8 cellular contexts compared by ENCODE assay signal in the genomic region with DNA sequence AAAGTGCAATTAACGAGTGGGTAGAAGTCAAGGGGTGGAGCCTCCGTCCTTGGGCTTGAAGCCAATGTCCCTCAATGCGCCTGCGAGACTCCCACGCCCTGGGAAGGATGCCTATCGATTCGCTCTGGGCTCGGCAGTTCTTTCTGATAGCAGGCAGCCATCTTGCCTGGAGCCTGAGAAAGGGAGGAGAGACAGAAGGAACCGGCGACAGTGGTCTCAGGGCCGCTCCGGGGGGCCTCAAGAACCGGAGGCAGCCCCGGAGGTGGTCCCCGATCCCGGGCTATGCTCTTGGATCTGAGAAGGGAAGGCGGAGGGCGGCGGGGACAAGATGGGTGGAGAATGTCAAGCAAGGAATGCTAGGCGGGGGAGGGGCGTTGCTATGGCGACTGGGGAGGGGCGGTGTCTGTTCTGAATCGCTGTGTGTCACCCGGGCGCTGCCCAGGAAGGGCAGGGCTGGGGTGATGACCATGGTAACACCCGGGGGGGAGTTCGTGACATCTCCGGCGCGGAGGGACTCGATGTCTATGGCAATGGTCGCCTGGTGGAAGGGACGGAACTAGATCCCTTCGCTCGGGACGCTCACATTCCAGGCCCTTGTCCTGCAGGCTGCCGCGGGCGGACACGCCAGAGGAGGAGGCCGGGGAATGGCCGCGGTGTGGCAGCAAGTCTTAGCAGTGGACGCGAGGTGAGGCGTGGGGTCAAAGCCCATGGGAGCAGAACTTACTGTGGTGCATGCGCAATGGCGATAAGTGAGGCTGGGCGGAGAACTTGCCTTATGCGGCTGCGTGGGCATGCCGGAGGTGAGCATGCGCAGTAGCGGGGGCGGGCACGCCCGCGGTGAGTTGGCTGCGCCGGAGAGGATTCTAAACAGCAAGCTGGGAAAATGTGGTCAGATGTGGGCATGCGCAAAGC. TPM values are rescaled to one million over a fixed set of nuclear protein-coding genes. Genes with fewer than 3 reads are reported as not detected.
DNase-seq lines count a peak whose midpoint lies in the region; ATAC-seq, FAIRE-seq and TF ChIP-seq lines count a peak whose summit lies in the region.

Gene WDR13 (plus strand): TSS at position 140 of the 912 bp plus-strand sequence. CDS start 505 bp downstream, at position 645.

- H4K20me1 ChIP-seq in keratinocyte (ENCODE audit: control insufficient read depth, extremely low read depth, insufficient read depth, low read length), result no peaks in the 10 kb centered on the region

- H3K9me1 ChIP-seq in keratinocyte (ENCODE audit: control insufficient read depth, extremely low read depth, insufficient read depth, low read length), result no peaks in the 10 kb centered on the region

- H3K9ac ChIP-seq in keratinocyte (ENCODE audit: control insufficient read depth, extremely low read depth, insufficient read depth, low read length), result peak within 1 kb of the TSS; percentile 99

- TF ChIP-seq CTCF in chondrocyte (IDR thresholded peaks at IDR 0.05) (peak; percentile 33), keratinocyte (optimal IDR thresholded peaks at IDR 0.05 in 1 of 3, IDR thresholded peaks at IDR 0.05 in 1 of 3, conservative IDR thresholded peaks at IDR 0.05 in 1 of 3; ENCODE audit: extremely low read depth in 1 of 3, insufficient read depth in 2 of 3, low read length in 3 of 3) (no peak)

- H3K79me2 ChIP-seq in keratinocyte (ENCODE audit: control insufficient read depth, insufficient read depth, low read length), result peaks cover 8% of the 10 kb centered on the region

- peak within 1 kb of the TSS; percentile 96 for H3K4me3 Mint-ChIP-seq in chondrocyte (ENCODE audit: unreplicated experiment)

- H3K36me3 ChIP-seq in keratinocyte (ENCODE audit: control insufficient read depth in 2 of 2, extremely low read depth in 1 of 2, insufficient read depth in 2 of 2, low read length in 2 of 2), result peaks cover 10 to 17% of the 10 kb centered on the region in 2 experiments

- peak within 1 kb of the TSS; percentile 72 for H3K4me2 ChIP-seq in keratinocyte (ENCODE audit: control insufficient read depth, extremely low read depth, insufficient read depth, low read depth, low read length)

- peak within 1 kb of the TSS; percentile 43 to 85 (median 73) for H3K4me3 ChIP-seq in keratinocyte (ENCODE audit: control insufficient read depth in 2 of 3, extremely low read depth in 1 of 3, insufficient read depth in 2 of 3, low read depth in 1 of 3, low read length in 3 of 3)

- DNase-seq in AG08396 (ENCODE audit: low spot score), result peak; percentile 94
- peak; percentile 90 for DNase-seq in NCI-H510A treated with DMSO at 0.1 percent for 48 hours (lab: John Stamatoyannopoulos, UW)
- peak; percentile 77 to 82 for DNase-seq in activated CD4-positive, alpha-beta T cell treated with anti-CD3 and anti-CD28 coated beads for 24 hours (ENCODE audit: low read depth in 2 of 2)
- peak; percentile 96 for DNase-seq in chondrocyte (ENCODE audit: low spot score)
- peak; percentile 76 for DNase-seq in keratinocyte (ENCODE audit: low read depth, low spot score)
- DNase-seq in stimulated activated CD4-positive, alpha-beta T cell treated with anti-CD3 and anti-CD28 coated beads, Interleukin-12 subunit alpha, Interleukin-12 subunit beta, amount 100 ng/mL, for 48 hours (ENCODE audit: low read depth in 2 of 3, low spot score in 1 of 3), result peak; percentile 79 to 84 (median 82)

- FAIRE-seq in keratinocyte (lab: Jason Lieb, UNC), result peak; percentile 67

- no peaks in the 10 kb centered on the region for H3K27me3 ChIP-seq in keratinocyte (ENCODE audit: control insufficient read depth, extremely low read depth, insufficient read depth, low read length)

- ATAC-seq in GM19025 (IDR thresholded peaks at IDR 0.05; ENCODE audit: low read depth, unreplicated experiment) (peak; percentile 69), HG03354 (IDR thresholded peaks at IDR 0.05; ENCODE audit: poor library complexity, severe bottlenecking, unreplicated experiment) (peak; percentile 70)

- H3K4me1 Mint-ChIP-seq in chondrocyte (ENCODE audit: low read depth), result peaks cover 16% of the 10 kb centered on the region

- H3K27ac ChIP-seq in keratinocyte (ENCODE audit: control insufficient read depth, insufficient read depth, low read length), result peak within 1 kb of the TSS; percentile 98

- H3K4me1 ChIP-seq in keratinocyte (ENCODE audit: control insufficient read depth, extremely low read depth, insufficient read depth, low read length), result peaks cover 4% of the 10 kb centered on the region

- H3K27me3 Mint-ChIP-seq in chondrocyte (ENCODE audit: low read depth), result no peaks in the 10 kb centered on the region

- peak within 1 kb of the TSS; percentile 100 for H3K27ac Mint-ChIP-seq in chondrocyte (ENCODE audit: unreplicated experiment)

- H2AFZ ChIP-seq in keratinocyte (ENCODE audit: control insufficient read depth, low read length), result peak within 1 kb of the TSS; percentile 66

- H3K9me3 Mint-ChIP-seq in chondrocyte (ENCODE audit: low read depth), result peaks cover 6% of the 10 kb centered on the region

- H3K9me3 ChIP-seq in keratinocyte (ENCODE audit: control insufficient read depth, low read depth, low read length), result no peaks in the 10 kb centered on the region

- dilution Hi-C loops in keratinocyte (cut with MboI; ENCODE audit: extremely low pct_ligation_motif_present, low sequenced_read_pairs), result no loop called here

- peaks cover 9% of the 10 kb centered on the region for H3K36me3 Mint-ChIP-seq in chondrocyte (ENCODE audit: low read depth)

RNA-seq across cellular contexts. Expression of gene WDR13, which starts in this region (rescaled TPM):
- 87.7 to 92.9 TPM (median 92.3 TPM) in 3 replicates for total RNA-seq in chondrocyte
- 32.8 to 48.0 TPM (median 40.6 TPM) in 3 replicates for polyA plus RNA-seq in keratinocyte
- polyA plus RNA-seq in keratinocyte (2011; ENCODE audit: low read depth), result 39.7 TPM
- polyA plus RNA-seq in keratinocyte (2011; cell fraction: cytosol; rRNA removed), result 48.9 and 86.4 TPM in 2 replicates
- polyA plus RNA-seq in keratinocyte (2011; cell fraction: nucleus; rRNA removed), result 78.0 and 123 TPM in 2 replicates
- 92.0 and 98.0 TPM in 2 replicates for polyA plus RNA-seq in keratinocyte (2012; ENCODE audit: low replicate concordance)
- 36.3 to 211 TPM (median 40.0 TPM) in 3 replicates for polyA minus RNA-seq in keratinocyte
- 81.7 TPM for polyA minus RNA-seq in keratinocyte (2011; cell fraction: cytosol; rRNA and poly(A)+ RNA removed)
- polyA minus RNA-seq in keratinocyte (2011; cell fraction: nucleus; rRNA and poly(A)+ RNA removed), result 31.0 and 34.7 TPM in 2 replicates

Comparison
In these comparisons a context has a peak if more than half of its experiments do, and no peak if none do; other contexts are left out.
1. Peak in every context shown above with its lines: DNase-seq, ATAC-seq, H3K4me3 ChIP-seq and H3K27ac ChIP-seq.